Comparison of ENCODE assay signal across 16 cellular contexts in genomic region chr1:169874229-169874628, GRCh38. TPM values are rescaled to one million over a fixed set of nuclear protein-coding genes. Genes with fewer than 3 reads are reported as not detected.
DNase-seq lines count a peak whose midpoint lies in the region; ATAC-seq, FAIRE-seq and TF ChIP-seq lines count a peak whose summit lies in the region.
"Had no signal": no experiment of that assay in that cellular context is flagged by ENCODE, and none has a peak within 500 bp of the region (broad histone marks: within the 10 kb centered on the region; RNA-seq: fewer than 3 reads in every experiment).

No MANE protein-coding gene starts in this region.

- H3K4me1 Mint-ChIP-seq in IgD-negative memory B cell = peaks cover 28 to 35% (median 31%) of the 10 kb centered on the region in 3 donors

- ATAC-seq in Right ventricle myocardium superior (ENCODE audit: poor library complexity) = no peak
- no peak for ATAC-seq in GM19397 (IDR thresholded peaks at IDR 0.05; ENCODE audit: unreplicated experiment)

- TF ChIP-seq CTCF in AG09319 (IDR thresholded peaks at IDR 0.05; ENCODE audit: low read depth, low read length) (no peak), bronchial epithelial cell (IDR thresholded peaks at IDR 0.05; ENCODE audit: insufficient read depth, low read length, severe bottlenecking) (no peak)

- no peak overlapping the region for H3K4me3 ChIP-seq in bronchial epithelial cell (ENCODE audit: low read depth, low read length)
- H3K4me3 ChIP-seq: BLaER1 treated with 17β-estradiol and CSF1 and Interleukin-3, amounts not matched to agents 10 nM and 100 nM; SK-N-MC had no signal

- no peaks in the 10 kb centered on the region for H3K27me3 Mint-ChIP-seq in IgD-negative memory B cell
- H3K27me3 Mint-ChIP-seq: activated T-cell treated with anti-CD3 and anti-CD28 coated beads, Interleukin-2, amount 50 U/mL, for 24 hours had no signal

- peak overlapping the region in 3 of 4 donors; percentile 15 to 78 (median 43) for H3K4me3 Mint-ChIP-seq in IgD-negative memory B cell
- H3K4me3 Mint-ChIP-seq: activated T-cell treated with anti-CD3 and anti-CD28 coated beads, Interleukin-2, amount 50 U/mL, for 24 hours had no signal

- H3K27me3 ChIP-seq in bronchial epithelial cell (ENCODE audit: control insufficient read depth, insufficient read depth, low read length) = no peaks in the 10 kb centered on the region
- H3K27me3 ChIP-seq: BLaER1 treated with 17β-estradiol and CSF1 and Interleukin-3, amounts not matched to agents 10 nM and 100 nM had no signal

- H3K9me3 Mint-ChIP-seq in IgD-negative memory B cell = no peaks in the 10 kb centered on the region
- H3K9me3 Mint-ChIP-seq: activated T-cell treated with anti-CD3 and anti-CD28 coated beads, Interleukin-2, amount 50 U/mL, for 24 hours had no signal

- DNase-seq in AG09319 (ENCODE audit: extremely low read depth, low read depth) (peak; percentile 31), bronchial epithelial cell (ENCODE audit: low read depth) (peak; percentile 35), myocyte (ENCODE audit: low read depth) (peak; percentile 22), DMS153 (lab: John Stamatoyannopoulos, UW) (no peak), Right ventricle myocardium superior (no peak), NCI-H1930 (lab: John Stamatoyannopoulos, UW) (no peak)
- DNase-seq: activated T-cell treated with anti-CD3 and anti-CD28 coated beads, Interleukin-2, amount 50 U/mL, for 24 hours; anterior cingulate cortex; effector memory CD4-positive, alpha-beta T cell; GDM1; hypothalamus; NK-92 treated with Interleukin-12 subunit alpha and Interleukin-12 subunit beta, amount 100 ng/mL, for 24 hours had no signal

- intact Hi-C loops in Right ventricle myocardium superior (cut with DNase I) = no loop called here

- FAIRE-seq in bronchial epithelial cell (lab: Jason Lieb, UNC) = no peak

- H3K36me3 ChIP-seq in bronchial epithelial cell (ENCODE audit: control insufficient read depth, insufficient read depth, low read length) = peaks cover 14% of the 10 kb centered on the region

- H3K36me3 Mint-ChIP-seq in IgD-negative memory B cell = peaks cover 29% of the 10 kb centered on the region

- peak overlapping the region in 2 of 3 donors; percentile 9 to 26 for H3K27ac Mint-ChIP-seq in IgD-negative memory B cell
- H3K27ac Mint-ChIP-seq: activated T-cell treated with anti-CD3 and anti-CD28 coated beads, Interleukin-2, amount 50 U/mL, for 24 hours had no signal

RNA-seq across cellular contexts. Expression of gene SCYL3, which starts 19.5 kb away (rescaled TPM):
- 15.1 TPM for polyA plus RNA-seq in IgD-negative memory B cell
- total RNA-seq in bronchial epithelial cell (4.5 and 11.5 TPM in 2 replicates), myocyte (5.4 and 6.7 TPM in 2 replicates), Right ventricle myocardium superior (5.5 TPM)
- 3.1 TPM for polyA plus RNA-seq in myocyte (2012)

Comparison
In these comparisons a context has a peak if more than half of its experiments do, and no peak if none do; other contexts are left out.
1. DNase-seq: peak in AG09319 (single experiment), bronchial epithelial cell (single experiment) and myocyte (single experiment); none in DMS153 (single experiment), Right ventricle myocardium superior (single experiment) and NCI-H1930 (0 of 2).